Comparison of ENCODE assay signal across 8 cellular contexts in genomic region chr11:78715639-78716311, GRCh38.
A peak's percentile ranks its signal among the peaks of the same experiment; 100 is the strongest.
DNase-seq lines count a peak whose midpoint lies in the region; ATAC-seq and TF ChIP-seq lines count a peak whose summit lies in the region.

No MANE protein-coding gene starts in this region.

- DNase-seq in Caco-2 (peak; percentile 85 to 88), GM20000 (ENCODE audit: low spot score) (peak; percentile 53), NAMALWA (ENCODE audit: low spot score) (peak; percentile 75), SK-N-DZ (ENCODE audit: low spot score) (peak; percentile 93), dedifferentiated amniotic fluid mesenchymal stem cell (ENCODE audit: extremely low spot score) (peak; percentile 34), mucosa of descending colon (peak in 2 of 3 donors; percentile 79 to 82), upper lobe of right lung (peak; percentile 75)

- POLR2A ChIA-PET in Caco-2 (lab: Charles Lee), result interaction anchor here (0.9 kb wide), 1 partner anchor 70 kb away, joined by 3 read pairs; no protein-coding TSS in a partner anchor

- H3K36me3 Mint-ChIP-seq in Caco-2 (ENCODE audit: insufficient read depth, unreplicated experiment), result no peaks in the 10 kb centered on the region

- peak; percentile 84 for ATAC-seq in mucosa of descending colon
- ATAC-seq in upper lobe of right lung, result peak; percentile 85
- no peak for ATAC-seq in HG03097 (IDR thresholded peaks at IDR 0.05; ENCODE audit: low FRiP score, unreplicated experiment)

- CTCF ChIA-PET in Caco-2 (lab: Charles Lee), result interaction anchor here (0.6 to 10.4 kb wide), 35 partner anchors 9 to 384 kb away, joined by 3 to 392 read pairs (median 5); partner anchors contain the start of gene NARS2

- no peak overlapping the region for H3K27ac ChIP-seq in upper lobe of right lung

- H3K4me1 ChIP-seq in Caco-2 (no peaks in the 10 kb centered on the region), mucosa of descending colon (ENCODE audit: low read depth) (no peaks in the 10 kb centered on the region), upper lobe of right lung (no peaks in the 10 kb centered on the region)

- TF ChIP-seq CTCF in Caco-2 (IDR thresholded peaks at IDR 0.05; ENCODE audit: insufficient read depth in 1 of 2, low read depth in 1 of 2, low read length in 1 of 2, severe bottlenecking in 1 of 2, unreplicated experiment in 1 of 2), result peak; percentile 98 to 99
- peak; percentile 59 for TF ChIP-seq CTCF in GM20000 (IDR thresholded peaks at IDR 0.05; ENCODE audit: extremely low read depth, missing control alignments)
- TF ChIP-seq CTCF in mucosa of descending colon (IDR thresholded peaks at IDR 0.05), result peak; percentile 65
- TF ChIP-seq CTCF in upper lobe of right lung (IDR thresholded peaks at IDR 0.05), result peak; percentile 65

- H3K4me3 Mint-ChIP-seq in Caco-2 (ENCODE audit: unreplicated experiment), result no peak overlapping the region

- H3K9me3 ChIP-seq in Caco-2 (no peaks in the 10 kb centered on the region), mucosa of descending colon (no peaks in the 10 kb centered on the region), upper lobe of right lung (no peaks in the 10 kb centered on the region)

- no peaks in the 10 kb centered on the region for H3K4me1 Mint-ChIP-seq in Caco-2 (ENCODE audit: low read depth, unreplicated experiment)

- no peaks in the 10 kb centered on the region for H3K9me3 Mint-ChIP-seq in Caco-2 (ENCODE audit: unreplicated experiment)

- H3K27me3 ChIP-seq in Caco-2 (replicated peaks; ENCODE audit: control insufficient read depth, insufficient read depth, low read length) (no peaks in the 10 kb centered on the region; the same call in 1 of the 2 replicates), upper lobe of right lung (no peaks in the 10 kb centered on the region)

- no peak overlapping the region for H3K27ac Mint-ChIP-seq in Caco-2 (ENCODE audit: unreplicated experiment)

- H3K4me3 ChIP-seq in Caco-2 (ENCODE audit: low read depth, low read length) (no peak overlapping the region), mucosa of descending colon (no peak overlapping the region), upper lobe of right lung (no peak overlapping the region)

- intact Hi-C loops in Caco-2 (cut with micrococcal nuclease; ENCODE audit: unreplicated experiment) (loop anchor here (1.0 to 5.0 kb wide), 3 partner anchors 69 to 246 kb away; no protein-coding TSS in a partner anchor), mucosa of descending colon (cut with DNase I, micrococcal nuclease) (no loop called here), upper lobe of right lung (cut with DNase I) (no loop called here)

- no TSS peak for BruUV-seq in Caco-2 (replicated peaks; lab: Mats Ljungman, UMichigan)

- no peaks in the 10 kb centered on the region for H3K36me3 ChIP-seq in Caco-2 (ENCODE audit: control insufficient read depth, insufficient read depth, low read length)
- H3K36me3 ChIP-seq in mucosa of descending colon (ENCODE audit: low read depth), result no peaks in the 10 kb centered on the region
- H3K36me3 ChIP-seq in upper lobe of right lung, result no peaks in the 10 kb centered on the region

- H3K27me3 Mint-ChIP-seq in Caco-2 (ENCODE audit: insufficient read depth, unreplicated experiment), result peaks cover 16% of the 10 kb centered on the region

Comparison
In these comparisons a context has a peak if more than half of its experiments do, and no peak if none do; other contexts are left out.
1. DNase-seq: peak in every context shown above with its lines; median percentile 93 in SK-N-DZ; 86 in Caco-2; 80 in mucosa of descending colon; 75 in NAMALWA; 75 in upper lobe of right lung; 53 in GM20000; 34 in dedifferentiated amniotic fluid mesenchymal stem cell.